Comparison of ENCODE assay signal across 8 cellular contexts in the genomic region with DNA sequence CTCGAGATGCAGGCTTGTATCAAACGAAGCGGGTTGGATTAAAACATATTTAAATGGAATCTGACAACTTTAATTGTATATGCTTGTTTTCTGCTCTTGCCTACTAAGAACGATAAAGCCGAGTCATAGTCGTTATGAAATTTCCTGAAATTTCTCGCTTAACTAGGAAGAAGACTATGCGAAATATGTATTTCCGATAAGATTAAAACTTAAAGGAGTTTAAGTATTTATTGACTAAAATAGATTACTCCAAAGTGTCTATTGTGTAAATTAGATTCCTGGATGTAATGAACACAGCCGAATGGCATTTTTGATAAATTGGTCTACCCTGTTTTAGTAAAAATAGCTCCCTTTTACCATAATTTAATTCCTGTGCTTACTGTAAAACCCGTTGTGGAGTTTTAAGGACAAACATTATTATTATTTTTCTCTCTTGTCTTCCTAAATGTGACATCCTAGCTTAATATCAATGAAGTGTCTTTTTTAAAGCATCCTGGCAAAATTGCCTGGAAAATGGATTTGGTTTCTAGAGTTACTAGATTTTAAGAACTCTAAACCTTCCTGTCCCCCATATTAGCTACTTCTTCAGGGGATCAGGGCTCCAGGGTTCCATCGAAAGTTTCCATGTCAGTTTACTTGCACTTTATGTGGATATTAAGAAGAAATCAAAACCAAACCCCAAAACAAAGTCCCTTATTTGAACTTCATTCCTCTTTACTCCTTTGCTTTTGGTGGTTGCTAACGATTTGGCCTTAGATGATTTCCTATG. TPM values are rescaled to one million over a fixed set of nuclear protein-coding genes. Genes with fewer than 3 reads are reported as not detected.
A peak's percentile ranks its signal among the peaks of the same experiment; 100 is the strongest.
DNase-seq lines count a peak whose midpoint lies in the region; ATAC-seq and TF ChIP-seq lines count a peak whose summit lies in the region.

No MANE protein-coding gene starts in this region.

- peaks cover 24% of the 10 kb centered on the region for H3K36me3 ChIP-seq in DND-41 (ENCODE audit: insufficient read depth, low read length)
- peaks cover 44% of the 10 kb centered on the region for H3K36me3 ChIP-seq in OCI-LY7 (ENCODE audit: insufficient read depth, low read length)
- H3K36me3 ChIP-seq in ovary = no peaks in the 10 kb centered on the region

- H3K9me3 ChIP-seq in DND-41 (ENCODE audit: insufficient read depth, low read length, severe bottlenecking) (no peaks in the 10 kb centered on the region), OCI-LY7 (ENCODE audit: low read length) (no peaks in the 10 kb centered on the region), ovary (no peaks in the 10 kb centered on the region)

- peak overlapping the region; percentile 89 for H3K9ac ChIP-seq in DND-41 (ENCODE audit: low read depth, low read length)

- WGBS in ovary, 3 donors = 23 to 29% (median 27%) methylated on average over 13 of the region's 13 CpGs

- H3K27me3 ChIP-seq in DND-41 (ENCODE audit: insufficient read depth, low read length, poor library complexity) (peaks cover 7% of the 10 kb centered on the region), ovary (no peaks in the 10 kb centered on the region)

- H3K4me1 ChIP-seq in DND-41 (ENCODE audit: insufficient read depth, low read length) (peaks cover 53% of the 10 kb centered on the region), OCI-LY7 (ENCODE audit: insufficient read depth, low read length, poor library complexity, severe bottlenecking) (peaks cover 50% of the 10 kb centered on the region), ovary (ENCODE audit: insufficient read depth) (peaks cover 3% of the 10 kb centered on the region)

- POLR2A ChIA-PET in OCI-LY7 (lab: Charles Lee) = interaction anchor here (0.6 to 7.9 kb wide), 15 partner anchors 13 to 137 kb away, joined by 3 to 141 read pairs (median 4); no protein-coding TSS in a partner anchor

- H4K20me1 ChIP-seq in DND-41 (ENCODE audit: insufficient read depth, low read length) (peaks cover 53% of the 10 kb centered on the region), OCI-LY7 (ENCODE audit: insufficient read depth, low read length) (peaks cover 24% of the 10 kb centered on the region)

- ATAC-seq in DND-41 (ENCODE audit: insufficient read depth, low read depth) (no peak), HG03520 (IDR thresholded peaks at IDR 0.05; ENCODE audit: unreplicated experiment) (no peak)

- CTCF ChIA-PET in OCI-LY7 (lab: Charles Lee; ENCODE audit: unreplicated experiment) = interaction anchor here (0.7 to 0.8 kb wide), 2 partner anchors 37 to 215 kb away, joined by 3 read pairs; no protein-coding TSS in a partner anchor

- intact Hi-C loops in OCI-LY7 (cut with micrococcal nuclease; ENCODE audit: unreplicated experiment) (loop anchor here (5.0 kb wide), 2 partner anchors 119 to 454 kb away; no protein-coding TSS in a partner anchor), ovary (cut with DNase I) (loop anchor here (5.0 to 10.0 kb wide), 9 partner anchors 57 to 419 kb away; no protein-coding TSS in a partner anchor)

- DNase-seq in DND-41 (no peak), OCI-LY7 (ENCODE audit: low spot score) (no peak), epithelial cell of prostate (ENCODE audit: low read depth, low spot score) (no peak), ovary (no peak), NCI-H524 (lab: John Stamatoyannopoulos, UW) (no peak), NCI-H748 (lab: John Stamatoyannopoulos, UW; ENCODE audit: unreplicated experiment) (no peak), NCI-H1436 (lab: John Stamatoyannopoulos, UW) (no peak)

- TSS peak; percentile 47 for BruUV-seq in OCI-LY7 (replicated peaks; lab: Mats Ljungman, UMichigan)

- peak overlapping the region; percentile 79 to 84; a peak in 3 of 4 replicates for H3K4me3 ChIP-seq in DND-41 (ENCODE audit: low read depth in 1 of 2, low read length in 2 of 2)
- H3K4me3 ChIP-seq in OCI-LY7 (ENCODE audit: low read depth, low read length, poor library complexity, severe bottlenecking) = peak overlapping the region; percentile 78
- H3K4me3 ChIP-seq in ovary = peak overlapping the region; percentile 94

- H3K79me2 ChIP-seq in DND-41 (ENCODE audit: insufficient read depth, low read length) (peaks cover 75% of the 10 kb centered on the region), OCI-LY7 (ENCODE audit: insufficient read depth, low read depth, low read length) (peaks cover 64% of the 10 kb centered on the region)

- no peaks in the 10 kb centered on the region for H3K9me2 ChIP-seq in OCI-LY7 (ENCODE audit: insufficient read depth, low read length)

- no peak for TF ChIP-seq POLR2A in ovary (IDR thresholded peaks at IDR 0.05)

- H3K4me2 ChIP-seq in DND-41 (ENCODE audit: insufficient read depth, low read length) = peak overlapping the region; percentile 93
- H3K4me2 ChIP-seq in OCI-LY7 (ENCODE audit: low read length) = peak overlapping the region; percentile 86

- TF ChIP-seq EP300 in ovary (IDR thresholded peaks at IDR 0.05) = no peak

- TF ChIP-seq CTCF in DND-41 (IDR thresholded peaks at IDR 0.05; ENCODE audit: borderline replicate concordance, extremely low read depth, low read length, poor library complexity, severe bottlenecking) = no peak
- TF ChIP-seq CTCF in OCI-LY7 (conservative IDR thresholded peaks at IDR 0.05; ENCODE audit: low read length) = no peak
- no peak for TF ChIP-seq CTCF in ovary (IDR thresholded peaks at IDR 0.05)

- H2AFZ ChIP-seq in DND-41 (ENCODE audit: low read depth, low read length) (no peak overlapping the region), OCI-LY7 (ENCODE audit: low read length) (no peak overlapping the region)

- peak overlapping the region; percentile 64 for H3K27ac ChIP-seq in DND-41 (ENCODE audit: low read length)
- H3K27ac ChIP-seq in OCI-LY7 (ENCODE audit: low read depth, low read length, poor library complexity, severe bottlenecking) = peak overlapping the region; percentile 72
- peak overlapping the region; percentile 77 for H3K27ac ChIP-seq in epithelial cell of prostate
- peak overlapping the region; percentile 80 to 90 for H3K27ac ChIP-seq in ovary

RNA-seq across cellular contexts. Expression of gene CUX1, which starts 0.7 kb away (rescaled TPM):
- total RNA-seq in OCI-LY7 (2014; rRNA removed; shearing (Covaris generic)) = 131 and 143 TPM in 2 replicates
- total RNA-seq in OCI-LY7 (2022) (199 and 247 TPM in 2 replicates), ovary (100 to 1,000 TPM in 5 of 7 donors, 10 to 100 TPM in 2; 57.8 to 151 (median 126) TPM)
- 100 to 1,000 TPM in 1 of 2 donors, 10 to 100 TPM in 1; 42.2 to 139 TPM for polyA plus RNA-seq in ovary
